1 cellular context compared by ENCODE assay signal in genomic region chr17:8436169-8436932, GRCh38.
TF ChIP-seq lines count a peak whose summit lies in the region.

No MANE protein-coding gene starts in this region.

TF ChIP-seq in HEK293, 187 proteins besides CTCF, POLR2A, EP300 and RAD21 (continued from another document and continues in another):
- TF ChIP-seq PATZ1 (tag by site-specific recombination; IDR thresholded peaks at IDR 0.05) (peak; percentile 85), ZNF777 (tag by site-specific recombination; IDR thresholded peaks at IDR 0.05; ENCODE audit: borderline replicate concordance) (no peak), ZNF791 (tag by site-specific recombination; IDR thresholded peaks at IDR 0.05) (no peak), HIC1 (tag by site-specific recombination; IDR thresholded peaks at IDR 0.05) (peak; percentile 95), ZNF423 (tag by site-specific recombination; IDR thresholded peaks at IDR 0.05) (no peak; the same call in 1 of the 2 replicates), GLIS2 (tag by site-specific recombination; IDR thresholded peaks at IDR 0.05) (peak; percentile 95), ZNF571 (tag by site-specific recombination; IDR thresholded peaks at IDR 0.05) (no peak), ZNF530 (tag by site-specific recombination; IDR thresholded peaks at IDR 0.05; ENCODE audit: low read depth) (no peak), ZBTB8A (tag by site-specific recombination; IDR thresholded peaks at IDR 0.05) (peak; percentile 70), ZNF221 (tag by site-specific recombination; IDR thresholded peaks at IDR 0.05; ENCODE audit: borderline replicate concordance) (no peak), GFI1B (tag by site-specific recombination; IDR thresholded peaks at IDR 0.05) (no peak), SCRT2 (tag by site-specific recombination; IDR thresholded peaks at IDR 0.05) (no peak), REPIN1 (tag by site-specific recombination; IDR thresholded peaks at IDR 0.05; ENCODE audit: low read depth) (no peak), ZBTB6 (tag by site-specific recombination; IDR thresholded peaks at IDR 0.05) (no peak), ZEB2 (tag by site-specific recombination; IDR thresholded peaks at IDR 0.05) (peak; percentile 72; the same call in 1 of the 2 replicates), SP7 (tag by site-specific recombination; IDR thresholded peaks at IDR 0.05) (peak; percentile 71), ZBTB48 (tag by site-specific recombination; IDR thresholded peaks at IDR 0.05) (0 out of 2 replicates have a peak, but pooled peaks have one; percentile 78), ZNF843 (tag by site-specific recombination; IDR thresholded peaks at IDR 0.05) (no peak), ZNF416 (tag by site-specific recombination; IDR thresholded peaks at IDR 0.05) (no peak), YY2 (tag by site-specific recombination; IDR thresholded peaks at IDR 0.05) (no peak), ZNF184 (tag by site-specific recombination; IDR thresholded peaks at IDR 0.05) (no peak), ZNF341 (tag by site-specific recombination; IDR thresholded peaks at IDR 0.05; ENCODE audit: low read depth) (peak; percentile 65), ZXDB (tag by site-specific recombination; IDR thresholded peaks at IDR 0.05) (no peak), ZNF335 (tag by site-specific recombination; conservative IDR thresholded peaks at IDR 0.05) (peak; percentile 86), ZBTB20 (tag by site-specific recombination; IDR thresholded peaks at IDR 0.05) (peak; percentile 92), TRIM28 (IDR thresholded peaks at IDR 0.05; ENCODE audit: borderline replicate concordance, low read length) (0 out of 2 replicates have a peak, but pooled peaks have one; percentile 55), ZNF148 (tag by site-specific recombination; IDR thresholded peaks at IDR 0.05; ENCODE audit: borderline replicate concordance) (no peak), ZNF639 (tag by site-specific recombination; IDR thresholded peaks at IDR 0.05) (0 out of 2 replicates have a peak, but pooled peaks have one; percentile 4), ZNF112 (tag by site-specific recombination; IDR thresholded peaks at IDR 0.05) (no peak), ZNF366 (tag by site-specific recombination; conservative IDR thresholded peaks at IDR 0.05) (peak; percentile 70), ZNF37A (tag by site-specific recombination; IDR thresholded peaks at IDR 0.05) (no peak), ZNF521 (tag by site-specific recombination; IDR thresholded peaks at IDR 0.05) (no peak), ZNF701 (tag by site-specific recombination; IDR thresholded peaks at IDR 0.05) (no peak), ZNF785 (tag by site-specific recombination; IDR thresholded peaks at IDR 0.05) (no peak), AEBP2 (tag by site-specific recombination; IDR thresholded peaks at IDR 0.05; ENCODE audit: borderline replicate concordance) (no peak), ZNF362 (tag by site-specific recombination; IDR thresholded peaks at IDR 0.05) (no peak), GLIS1 (tag by site-specific recombination; IDR thresholded peaks at IDR 0.05) (peak; percentile 63), ZNF654 (tag by site-specific recombination; IDR thresholded peaks at IDR 0.05; ENCODE audit: low read depth) (no peak), ZBTB44 (tag by site-specific recombination; IDR thresholded peaks at IDR 0.05) (no peak), PBX3 (CRISPR knock-in tag; IDR thresholded peaks at IDR 0.05) (no peak), ZFHX2 (tag by site-specific recombination; conservative IDR thresholded peaks at IDR 0.05) (peak; percentile 98), ZBTB11 (tag by site-specific recombination; conservative IDR thresholded peaks at IDR 0.05; ENCODE audit: low read depth) (peak; percentile 78), ZNF621 (tag by site-specific recombination; IDR thresholded peaks at IDR 0.05) (no peak), IKZF3 (tag by site-specific recombination; IDR thresholded peaks at IDR 0.05) (peak; percentile 49; the same call in 1 of the 2 replicates), BCL11B (tag by site-specific recombination; IDR thresholded peaks at IDR 0.05; ENCODE audit: low read depth) (no peak), KLF9 (tag by site-specific recombination; IDR thresholded peaks at IDR 0.05; ENCODE audit: low read depth) (no peak), ZNF155 (tag by site-specific recombination; IDR thresholded peaks at IDR 0.05) (no peak), ZNF660 (tag by site-specific recombination; IDR thresholded peaks at IDR 0.05) (no peak), ZNF391 (tag by site-specific recombination; IDR thresholded peaks at IDR 0.05; ENCODE audit: borderline replicate concordance, low read depth) (no peak)
